In the genomic region with DNA sequence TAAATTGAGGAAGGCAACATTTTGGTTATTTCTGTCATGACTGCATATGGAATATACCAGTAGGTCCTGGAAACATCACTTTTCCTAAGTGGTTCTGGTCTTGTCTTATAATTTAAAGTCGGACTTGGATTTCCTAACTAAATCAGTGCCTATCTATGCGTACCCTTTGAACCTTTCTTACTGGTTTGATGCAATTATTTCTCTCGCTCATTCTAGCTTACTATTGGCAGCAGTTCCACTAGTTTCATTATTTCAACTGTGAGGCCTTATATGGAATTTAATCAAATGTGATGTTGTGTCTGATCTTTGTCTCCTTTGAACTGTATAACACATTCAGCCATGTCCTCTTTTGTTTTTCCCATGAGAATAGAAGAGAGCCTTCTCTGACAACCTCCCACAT, we compare ENCODE assay signal across 20 cellular contexts.
"Had no signal": no experiment of that assay in that cellular context is flagged by ENCODE, and none has a peak within 500 bp of the region (broad histone marks: within the 10 kb centered on the region; RNA-seq: fewer than 3 reads in every experiment).

No MANE protein-coding gene starts in this region.

- H3K27me3 Mint-ChIP-seq: central memory CD8-positive, alpha-beta T cell had no signal

- FAIRE-seq: endothelial cell of umbilical vein had no signal

- H3K4me1 Mint-ChIP-seq: central memory CD8-positive, alpha-beta T cell had no signal

- DNase-seq: erythroblast; foreskin keratinocyte; head of caudate nucleus; hippocampal formation; islet precursor cell; left ventricle myocardium inferior; mesenchymal stem cell; naive B cell; posterior cingulate gyrus; sigmoid colon; stimulated activated CD4-positive, alpha-beta T cell treated with anti-CD3 and anti-CD28 coated beads, Interleukin-2, amount 100 ng/mL, for 24 hours; stimulated activated naive CD4-positive, alpha-beta T cell; stomach; tibial artery; upper lobe of left lung had no signal

- H3K27ac Mint-ChIP-seq: naive B cell, nephron had no signal

- H3K9me3 Mint-ChIP-seq: nephron had no signal

- H3K4me3 Mint-ChIP-seq: central memory CD8-positive, alpha-beta T cell; naive B cell; nephron had no signal

- H3K27ac ChIP-seq: left ventricle myocardium inferior, sigmoid colon, skin epidermis, stomach, tibial artery, upper lobe of left lung, vagina had no signal

- ATAC-seq: foreskin keratinocyte had no signal

- H3K36me3 Mint-ChIP-seq: naive B cell had no signal
